ENCODE assay signal across 12 cellular contexts in the genomic region with DNA sequence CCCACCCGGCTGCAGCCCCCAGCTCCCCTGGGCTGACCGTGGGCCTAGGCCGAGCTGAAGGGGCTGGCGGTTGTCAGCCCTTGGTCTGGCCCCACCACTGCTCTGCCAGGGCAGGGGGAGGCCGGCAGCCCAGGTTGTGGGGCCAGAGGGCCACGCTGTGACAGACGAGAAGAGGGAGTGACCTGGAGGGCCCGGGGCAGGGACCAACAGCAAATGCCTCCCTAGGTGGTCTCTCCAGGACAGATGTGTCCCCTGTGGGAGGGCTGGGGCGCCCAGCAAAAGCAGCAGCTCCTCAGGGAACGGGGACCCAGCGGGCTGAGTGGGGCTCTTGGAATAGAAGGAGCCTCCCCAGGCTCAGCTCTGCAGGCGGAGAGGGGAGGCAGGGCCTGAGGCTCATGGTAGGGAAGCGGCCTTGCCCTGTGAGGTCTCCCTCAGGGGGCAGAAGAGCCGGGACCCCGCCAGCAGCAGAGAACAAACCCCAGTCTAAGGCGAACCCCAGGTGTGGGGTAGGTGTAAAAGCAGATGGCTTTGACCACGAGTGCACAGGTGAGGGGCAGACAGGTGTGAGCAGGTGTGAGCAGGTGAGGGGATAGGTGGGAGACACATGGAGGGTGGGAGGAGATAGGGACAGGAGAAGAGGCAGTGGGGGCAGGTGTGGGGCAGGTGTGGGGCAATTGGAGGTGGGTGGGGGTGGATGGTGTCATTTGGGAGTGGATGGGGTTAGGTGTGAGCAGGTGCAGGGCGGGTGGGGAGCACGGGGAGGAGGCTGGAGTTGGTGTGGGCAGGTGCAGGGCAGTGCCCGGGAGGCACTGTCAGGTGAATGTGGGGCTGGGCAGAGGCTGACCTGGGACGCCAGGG. TPM values are rescaled to one million over a fixed set of nuclear protein-coding genes. Genes with fewer than 3 reads are reported as not detected.
DNase-seq lines count a peak whose midpoint lies in the region; ATAC-seq, FAIRE-seq and TF ChIP-seq lines count a peak whose summit lies in the region.
"Had no signal": no experiment of that assay in that cellular context is flagged by ENCODE, and none has a peak within 500 bp of the region (broad histone marks: within the 10 kb centered on the region; RNA-seq: fewer than 3 reads in every experiment).

No MANE protein-coding gene starts in this region.

- TF ChIP-seq EP300 in HepG2 (IDR thresholded peaks at IDR 0.05; ENCODE audit: low read depth in 2 of 2, low read length in 2 of 2) (no peak), HepG2 (CRISPR knock-in tag; IDR thresholded peaks at IDR 0.05; ENCODE audit: borderline replicate concordance) (no peak), upper lobe of left lung (IDR thresholded peaks at IDR 0.05) (no peak)

- TF ChIP-seq CTCF in WTC11 (IDR thresholded peaks at IDR 0.05), result no peak
- TF ChIP-seq CTCF in HepG2 (CRISPR knock-in tag; IDR thresholded peaks at IDR 0.05), result no peak
- TF ChIP-seq CTCF in upper lobe of left lung (IDR thresholded peaks at IDR 0.05), result no peak

- H3K27me3 ChIP-seq in HepG2 (ENCODE audit: control insufficient read depth in 1 of 2, insufficient read depth in 2 of 2, low read length in 2 of 2) (no peaks in the 10 kb centered on the region), upper lobe of left lung (no peaks in the 10 kb centered on the region)

- TF ChIP-seq POLR2A in HepG2 (IDR thresholded peaks at IDR 0.05; ENCODE audit: insufficient read depth in 1 of 2, low read depth in 2 of 2, low read length in 2 of 2) (no peak), upper lobe of left lung (IDR thresholded peaks at IDR 0.05) (no peak)

- WGBS in HepG2 (ENCODE audit: low lambda C conversion rate), result 51% methylated on average over 14 of the region's 21 CpGs
- WGBS in upper lobe of left lung, 2 donors, result 92% methylated on average over 10 to 15 of the region's 21 CpGs

- H3K79me2 ChIP-seq in HepG2 (ENCODE audit: insufficient read depth, low read length), result peaks cover 2% of the 10 kb centered on the region

- no peak for FAIRE-seq in HepG2 (lab: Jason Lieb, UNC)

- H3K9ac ChIP-seq in HepG2 (ENCODE audit: insufficient read depth, low read depth, low read length), result no peak overlapping the region

- no peaks in the 10 kb centered on the region for H3K9me3 ChIP-seq in HepG2 (ENCODE audit: low read length)
- H3K9me3 ChIP-seq in upper lobe of left lung, result no peaks in the 10 kb centered on the region

- H2AFZ ChIP-seq in HepG2 (ENCODE audit: low read length), result no peak overlapping the region

- in situ Hi-C loops in HepG2 (cut with HindIII; ENCODE audit: extremely low pct_ligation_motif_present, low pct_unique_long_range_greater_than_20kb), result loop anchor here (5.0 kb wide), 1 partner anchor 34 kb away; a partner anchor contains a TSS

- H3K4me3 ChIP-seq in HepG2 (replicated peaks in 1 of 3; ENCODE audit: insufficient read depth in 1 of 3, low read depth in 2 of 3, low read length in 3 of 3), result peak overlapping the region in 1 of 3 experiments; percentile 76; a peak in 1 of 6 replicates
- no peak overlapping the region for H3K4me3 ChIP-seq in upper lobe of left lung

- no peak overlapping the region for H3K27ac ChIP-seq in HepG2 (ENCODE audit: extremely low read length, insufficient read depth, low read length)
- peak overlapping the region in 2 of 4 donors; percentile 58 to 91 for H3K27ac ChIP-seq in upper lobe of left lung

- H3K4me1 Mint-ChIP-seq in activated naive CD8-positive, alpha-beta T cell treated with anti-CD3 and anti-CD28 coated beads, Interleukin-2, amount 10 ng/mL, durations not matched to agents 7 days and 5 days, result peaks cover 30% of the 10 kb centered on the region
- peaks cover 34% of the 10 kb centered on the region for H3K4me1 Mint-ChIP-seq in activated naive CD8-positive, alpha-beta T cell treated with anti-CD3 and anti-CD28 coated beads, Interleukin-2, amount 50 U/mL, for 24 hours
- H3K4me1 Mint-ChIP-seq in WTC11, result no peaks in the 10 kb centered on the region

- no peak overlapping the region for H3K4me3 Mint-ChIP-seq in activated naive CD8-positive, alpha-beta T cell treated with anti-CD3 and anti-CD28 coated beads, Interleukin-2, amount 10 ng/mL, durations not matched to agents 7 days and 5 days
- H3K4me3 Mint-ChIP-seq in activated naive CD8-positive, alpha-beta T cell treated with anti-CD3 and anti-CD28 coated beads, Interleukin-2, amount 50 U/mL, for 24 hours, result no peak overlapping the region
- no peak overlapping the region for H3K4me3 Mint-ChIP-seq in WTC11
- H3K4me3 Mint-ChIP-seq: activated naive CD8-positive, alpha-beta T cell; CD4-positive, alpha-beta memory T cell had no signal

- no peaks in the 10 kb centered on the region for H3K27me3 Mint-ChIP-seq in activated naive CD8-positive, alpha-beta T cell treated with anti-CD3 and anti-CD28 coated beads, Interleukin-2, amount 10 ng/mL, durations not matched to agents 7 days and 5 days
- no peaks in the 10 kb centered on the region for H3K27me3 Mint-ChIP-seq in activated naive CD8-positive, alpha-beta T cell treated with anti-CD3 and anti-CD28 coated beads, Interleukin-2, amount 50 U/mL, for 24 hours
- H3K27me3 Mint-ChIP-seq in WTC11 (ENCODE audit: low read depth), result no peaks in the 10 kb centered on the region
- H3K27me3 Mint-ChIP-seq: activated naive CD8-positive, alpha-beta T cell; CD4-positive, alpha-beta memory T cell had no signal

- H3K36me3 ChIP-seq in HepG2 (replicated peaks in 1 of 2; ENCODE audit: control insufficient read depth in 1 of 2, insufficient read depth in 2 of 2, low read length in 2 of 2), result no peaks in the 10 kb centered on the region; a peak in 1 of 5 replicates
- peaks cover 0 to 13% (median 7%) of the 10 kb centered on the region in 4 donors for H3K36me3 ChIP-seq in upper lobe of left lung

- BruUV-seq in HepG2 (replicated peaks; lab: Mats Ljungman, UMichigan), result no TSS peak

- no peak for TF ChIP-seq RAD21 in HepG2 (CRISPR knock-in tag; IDR thresholded peaks at IDR 0.05)

- no peaks in the 10 kb centered on the region for H3K9me3 Mint-ChIP-seq in activated naive CD8-positive, alpha-beta T cell treated with anti-CD3 and anti-CD28 coated beads, Interleukin-2, amount 10 ng/mL, durations not matched to agents 7 days and 5 days
- H3K9me3 Mint-ChIP-seq in activated naive CD8-positive, alpha-beta T cell treated with anti-CD3 and anti-CD28 coated beads, Interleukin-2, amount 50 U/mL, for 24 hours, result no peaks in the 10 kb centered on the region
- no peaks in the 10 kb centered on the region for H3K9me3 Mint-ChIP-seq in WTC11

- H3K4me2 ChIP-seq in HepG2 (ENCODE audit: low read depth, low read length), result peak overlapping the region; percentile 98; the same call in 1 of the 2 replicates

- POLR2A ChIA-PET in activated naive CD8-positive, alpha-beta T cell treated with anti-CD3 and anti-CD28 coated beads, Interleukin-2, amount 10 ng/mL, durations not matched to agents 7 days and 5 days (lab: Charles Lee), result interaction anchor here (5.1 kb wide), 1 partner anchor 42 kb away, joined by 56 read pairs; a partner anchor contains a TSS
- POLR2A ChIA-PET in WTC11 (lab: Charles Lee) (no interaction called here), HepG2 (lab: Yijun Ruan, JAX) (interaction anchor here (1.1 to 5.3 kb wide), 8 partner anchors 9 to 213 kb away, joined by 3 to 95 read pairs (median 4); a partner anchor contains a TSS)

- peaks cover 9% of the 10 kb centered on the region for H3K36me3 Mint-ChIP-seq in activated naive CD8-positive, alpha-beta T cell treated with anti-CD3 and anti-CD28 coated beads, Interleukin-2, amount 10 ng/mL, durations not matched to agents 7 days and 5 days
- H3K36me3 Mint-ChIP-seq in activated naive CD8-positive, alpha-beta T cell treated with anti-CD3 and anti-CD28 coated beads, Interleukin-2, amount 50 U/mL, for 24 hours (ENCODE audit: low read depth), result no peaks in the 10 kb centered on the region
- peaks cover 2% of the 10 kb centered on the region; the same call in 1 of the 2 replicates for H3K36me3 Mint-ChIP-seq in WTC11
- H3K36me3 Mint-ChIP-seq: activated naive CD8-positive, alpha-beta T cell had no signal

- ATAC-seq in activated naive CD8-positive, alpha-beta T cell treated with anti-CD3 and anti-CD28 coated beads, Interleukin-2, amount 10 ng/mL, durations not matched to agents 7 days and 5 days (ENCODE audit: low read depth), result no peak
- no peak for ATAC-seq in activated naive CD8-positive, alpha-beta T cell treated with anti-CD3 and anti-CD28 coated beads, Interleukin-2, amount 50 U/mL, for 24 hours
- ATAC-seq in WTC11 (no peak), HepG2 (no peak), upper lobe of left lung (ENCODE audit: low FRiP score in 2 of 2) (no peak), GM18861 (IDR thresholded peaks at IDR 0.05; ENCODE audit: unreplicated experiment) (no peak)

- CTCF ChIA-PET in WTC11 (lab: Charles Lee), result no interaction called here
- CTCF ChIA-PET in HepG2 (lab: Yijun Ruan, JAX; ENCODE audit: low intra/inter-chr PET ratio, low total read pairs), result no interaction called here

- no peaks in the 10 kb centered on the region for H4K20me1 ChIP-seq in HepG2 (ENCODE audit: insufficient read depth, low read length)

- intact Hi-C loops in HepG2 (cut with micrococcal nuclease; ENCODE audit: unreplicated experiment), result no loop called here

- H3K27ac Mint-ChIP-seq in activated naive CD8-positive, alpha-beta T cell treated with anti-CD3 and anti-CD28 coated beads, Interleukin-2, amount 10 ng/mL, durations not matched to agents 7 days and 5 days, result no peak overlapping the region
- H3K27ac Mint-ChIP-seq in activated naive CD8-positive, alpha-beta T cell treated with anti-CD3 and anti-CD28 coated beads, Interleukin-2, amount 50 U/mL, for 24 hours, result no peak overlapping the region
- no peak overlapping the region for H3K27ac Mint-ChIP-seq in WTC11
- H3K27ac Mint-ChIP-seq: activated naive CD8-positive, alpha-beta T cell had no signal

- H3K4me1 ChIP-seq in HepG2 (ENCODE audit: insufficient read depth, low read length), result peaks cover 45% of the 10 kb centered on the region
- H3K4me1 ChIP-seq in upper lobe of left lung, result peaks cover 69 to 90% (median 85%) of the 10 kb centered on the region in 4 donors

- DNase-seq in activated naive CD8-positive, alpha-beta T cell treated with anti-CD3 and anti-CD28 coated beads, Interleukin-2, amount 10 ng/mL, durations not matched to agents 7 days and 5 days, result peak; percentile 27
- DNase-seq in activated naive CD8-positive, alpha-beta T cell treated with anti-CD3 and anti-CD28 coated beads, Interleukin-2, amount 50 U/mL, for 24 hours, result no peak
- DNase-seq in WTC11 (ENCODE audit: low spot score) (peak; percentile 8), HepG2 (ENCODE audit: low spot score) (no peak), upper lobe of left lung (peak; percentile 17 to 74), T-helper 1 cell (no peak), iPS-NIHi7 (ENCODE audit: extremely low spot score) (no peak)
- DNase-seq: CD4-positive, alpha-beta memory T cell; GF-D8; NCI-H510A treated with DMSO at 0.1 percent for 48 hours had no signal

RNA-seq across cellular contexts. Expression of a gene that starts 34.1 kb away (rescaled TPM):
- 10 to 100 TPM; 18.5 to 18.8 TPM for total RNA-seq in activated naive CD8-positive, alpha-beta T cell treated with anti-CD3 and anti-CD28 coated beads, Interleukin-2, amount 10 ng/mL, durations not matched to agents 7 days and 5 days
- total RNA-seq in WTC11 (2021), result 4.9 to 6.6 TPM (median 5.3 TPM) in 3 replicates
- 12.5 and 17.4 TPM in 2 replicates for total RNA-seq in HepG2 (2016; rRNA removed; fragmentation: Illumina TruSeq; extraction: Trizol)
- 4.7 and 5.3 TPM in 2 replicates for total RNA-seq in HepG2 (2016; cell fraction: cytosol; rRNA removed; fragmentation: Illumina TruSeq; extraction: Trizol; ENCODE audit: low read depth)
- total RNA-seq in HepG2 (2016; cell fraction: insoluble cytoplasmic fraction; rRNA removed; fragmentation: Illumina TruSeq; extraction: Trizol), result 13.2 and 25.5 TPM in 2 replicates
- total RNA-seq in HepG2 (2016; cell fraction: membrane; rRNA removed; fragmentation: Illumina TruSeq; extraction: Trizol), result 9.4 and 9.5 TPM in 2 replicates
- 15.0 and 17.4 TPM in 2 replicates for total RNA-seq in HepG2 (2016; cell fraction: nucleus; rRNA removed; fragmentation: Illumina TruSeq; extraction: Trizol)
- 55.2 and 80.8 TPM in 2 replicates for polyA plus RNA-seq in HepG2 (2011; rRNA removed)
- polyA plus RNA-seq in HepG2 (2011; cell fraction: cytosol; rRNA removed), result 34.7 and 69.3 TPM in 2 replicates
- 320 and 335 TPM in 2 replicates for polyA plus RNA-seq in HepG2 (2011; cell fraction: nucleus; rRNA removed)
- 21.8 and 46.8 TPM in 2 replicates for polyA plus RNA-seq in HepG2 (2012)
- 3.7 and 4.9 TPM in 2 replicates for polyA plus RNA-seq in HepG2 (2016; cell fraction: cytosol; fragmentation: Illumina TruSeq; extraction: Trizol; ENCODE audit: low read depth)
- polyA plus RNA-seq in HepG2 (2016; cell fraction: insoluble cytoplasmic fraction; fragmentation: Illumina TruSeq; extraction: Trizol; ENCODE audit: low read depth), result 12.3 and 15.6 TPM in 2 replicates
- 8.6 and 9.0 TPM in 2 replicates for polyA plus RNA-seq in HepG2 (2016; cell fraction: membrane; fragmentation: Illumina TruSeq; extraction: Trizol; ENCODE audit: low read depth)
- polyA plus RNA-seq in HepG2 (2016; cell fraction: nucleus; fragmentation: Illumina TruSeq; extraction: Trizol; ENCODE audit: insufficient read depth, low read depth), result 34.9 and 43.2 TPM in 2 replicates
- 0.65 and 46.4 TPM in 2 replicates for polyA minus RNA-seq in HepG2 (2011; rRNA and poly(A)+ RNA removed; ENCODE audit: low replicate concordance)
- 20.2 and 29.8 TPM in 2 replicates for polyA minus RNA-seq in HepG2 (2011; cell fraction: cytosol; rRNA and poly(A)+ RNA removed)
- polyA minus RNA-seq in HepG2 (2011; cell fraction: nucleus; rRNA and poly(A)+ RNA removed), result 33.9 and 38.4 TPM in 2 replicates
- 10 to 100 TPM; 23.2 to 81.3 (median 50.8) TPM for total RNA-seq in upper lobe of left lung

RNA-seq across cellular contexts. Expression of a gene that starts 42.4 kb away (rescaled TPM):
- 100 to 1,000 TPM; 194 to 211 TPM for total RNA-seq in activated naive CD8-positive, alpha-beta T cell treated with anti-CD3 and anti-CD28 coated beads, Interleukin-2, amount 10 ng/mL, durations not matched to agents 7 days and 5 days
- total RNA-seq in WTC11 (2021), result 143 to 167 TPM (median 159 TPM) in 3 replicates
- 106 and 112 TPM in 2 replicates for total RNA-seq in HepG2 (2016; rRNA removed; fragmentation: Illumina TruSeq; extraction: Trizol)
- total RNA-seq in HepG2 (2016; cell fraction: cytosol; rRNA removed; fragmentation: Illumina TruSeq; extraction: Trizol; ENCODE audit: low read depth), result 119 TPM in 2 replicates
- total RNA-seq in HepG2 (2016; cell fraction: insoluble cytoplasmic fraction; rRNA removed; fragmentation: Illumina TruSeq; extraction: Trizol), result 83.8 and 121 TPM in 2 replicates
- 133 and 173 TPM in 2 replicates for total RNA-seq in HepG2 (2016; cell fraction: membrane; rRNA removed; fragmentation: Illumina TruSeq; extraction: Trizol)
- 51.5 and 60.9 TPM in 2 replicates for total RNA-seq in HepG2 (2016; cell fraction: nucleus; rRNA removed; fragmentation: Illumina TruSeq; extraction: Trizol)
- 78.5 and 123 TPM in 2 replicates for polyA plus RNA-seq in HepG2 (2011; rRNA removed)
- 87.2 and 182 TPM in 2 replicates for polyA plus RNA-seq in HepG2 (2011; cell fraction: cytosol; rRNA removed)
- 489 and 636 TPM in 2 replicates for polyA plus RNA-seq in HepG2 (2011; cell fraction: nucleus; rRNA removed)
- 69.0 and 92.6 TPM in 2 replicates for polyA plus RNA-seq in HepG2 (2012)
- polyA plus RNA-seq in HepG2 (2016; cell fraction: cytosol; fragmentation: Illumina TruSeq; extraction: Trizol; ENCODE audit: low read depth), result 49.5 and 64.7 TPM in 2 replicates
- 101 and 112 TPM in 2 replicates for polyA plus RNA-seq in HepG2 (2016; cell fraction: insoluble cytoplasmic fraction; fragmentation: Illumina TruSeq; extraction: Trizol; ENCODE audit: low read depth)
- polyA plus RNA-seq in HepG2 (2016; cell fraction: membrane; fragmentation: Illumina TruSeq; extraction: Trizol; ENCODE audit: low read depth), result 103 and 116 TPM in 2 replicates
- polyA plus RNA-seq in HepG2 (2016; cell fraction: nucleus; fragmentation: Illumina TruSeq; extraction: Trizol; ENCODE audit: insufficient read depth, low read depth), result 152 and 155 TPM in 2 replicates
- 136 and 350 TPM in 2 replicates for polyA minus RNA-seq in HepG2 (2011; rRNA and poly(A)+ RNA removed; ENCODE audit: low replicate concordance)
- polyA minus RNA-seq in HepG2 (2011; cell fraction: cytosol; rRNA and poly(A)+ RNA removed), result 85.1 and 100 TPM in 2 replicates
- 47.7 and 48.4 TPM in 2 replicates for polyA minus RNA-seq in HepG2 (2011; cell fraction: nucleus; rRNA and poly(A)+ RNA removed)
- 100 to 1,000 TPM; 142 to 483 (median 213) TPM for total RNA-seq in upper lobe of left lung

Comparison
In these comparisons a context has a peak if more than half of its experiments do, and no peak if none do; other contexts are left out.
1. DNase-seq: peak in activated naive CD8-positive, alpha-beta T cell treated with anti-CD3 and anti-CD28 coated beads, Interleukin-2, amount 10 ng/mL, durations not matched to agents 7 days and 5 days (single experiment), WTC11 (single experiment) and upper lobe of left lung (2 of 2); none in activated naive CD8-positive, alpha-beta T cell treated with anti-CD3 and anti-CD28 coated beads, Interleukin-2, amount 50 U/mL, for 24 hours (single experiment), HepG2 (single experiment), T-helper 1 cell (0 of 5) and iPS-NIHi7 (single experiment).